In the genomic region with DNA sequence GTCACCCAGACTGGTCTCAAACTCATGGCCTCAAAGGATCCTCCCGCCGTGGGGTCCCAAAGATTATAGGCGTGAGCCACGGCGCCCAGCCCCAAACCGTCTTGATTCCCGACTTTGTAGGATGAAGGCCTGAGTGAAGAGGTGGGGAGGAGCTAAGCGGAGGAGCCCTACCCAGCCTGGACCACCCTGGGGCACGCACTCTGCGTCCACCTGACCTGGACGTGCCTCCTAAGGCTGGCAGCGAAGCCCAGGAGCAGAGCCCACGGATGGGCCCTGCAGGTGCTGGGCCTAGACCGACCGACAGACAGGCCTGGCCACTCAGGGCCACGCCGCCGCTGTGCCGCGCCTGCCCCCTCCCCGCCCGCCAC, we compare ENCODE assay signal across 8 cellular contexts. TPM values are rescaled to one million over a fixed set of nuclear protein-coding genes. Genes with fewer than 3 reads are reported as not detected.
DNase-seq lines count a peak whose midpoint lies in the region; ATAC-seq and TF ChIP-seq lines count a peak whose summit lies in the region.
"Not testable (repeated sequence)": the region's sequence is repeated elsewhere in the genome, so short reads cannot be mapped to it uniquely, and the experiment has no call there.

No MANE protein-coding gene starts in this region.

- not testable (repeated sequence) for H3K27me3 Mint-ChIP-seq in Caco-2 (ENCODE audit: insufficient read depth, unreplicated experiment); stimulated activated naive B cell treated with anti-CD40 and anti-IgM and Interleukin-4, amounts not matched to agents 10 μg/mL and 1 μg/mL and 100 μg/mL, for 72 hours

- in situ Hi-C loops in GM23248 (cut with MboI); astrocyte of the spinal cord (cut with HindIII; ENCODE audit: low sequenced_read_pairs): not testable (repeated sequence)

- H3K4me2 ChIP-seq in GM23248 (ENCODE audit: unreplicated experiment) (peak overlapping the region; percentile 28), SU-DHL-6 (ENCODE audit: low read depth, low read length, poor library complexity, severe bottlenecking) (peak overlapping the region; percentile 97)

- 14 to 16% methylated on average over 10 to 11 of the region's 22 CpGs for WGBS in GM23248 (ENCODE audit: low coverage in 1 of 2, low lambda C conversion rate in 2 of 2, missing lambda C conversion rate in 2 of 2), 2 experiments

- not testable (repeated sequence) for TF ChIP-seq CTCF in Caco-2 (IDR thresholded peaks at IDR 0.05; ENCODE audit: insufficient read depth in 1 of 2, low read depth in 1 of 2, low read length in 1 of 2, severe bottlenecking in 1 of 2, unreplicated experiment in 1 of 2); SU-DHL-6 (IDR thresholded peaks at IDR 0.05; ENCODE audit: insufficient read depth, low read length, poor library complexity, severe bottlenecking); astrocyte of the spinal cord (IDR thresholded peaks at IDR 0.05; ENCODE audit: low read depth, low read length); fibroblast of villous mesenchyme (IDR thresholded peaks at IDR 0.05; ENCODE audit: insufficient read depth, low read depth, low read length); mucosa of descending colon (IDR thresholded peaks at IDR 0.05)

- peak overlapping the region; percentile 70 for H3K27ac Mint-ChIP-seq in Caco-2 (ENCODE audit: unreplicated experiment)
- peak overlapping the region; percentile 88 for H3K27ac Mint-ChIP-seq in stimulated activated naive B cell treated with anti-CD40 and anti-IgM and Interleukin-4, amounts not matched to agents 10 μg/mL and 1 μg/mL and 100 μg/mL, for 72 hours

- peak overlapping the region; percentile 31 for H2AFZ ChIP-seq in GM23248
- not testable (repeated sequence) for H2AFZ ChIP-seq in SU-DHL-6 (ENCODE audit: low read depth, low read length, severe bottlenecking)

- peaks cover 42% of the 10 kb centered on the region for H3K36me3 Mint-ChIP-seq in Caco-2 (ENCODE audit: insufficient read depth, unreplicated experiment)
- peaks cover 23 to 32% of the 10 kb centered on the region in 2 donors for H3K36me3 Mint-ChIP-seq in stimulated activated naive B cell treated with anti-CD40 and anti-IgM and Interleukin-4, amounts not matched to agents 10 μg/mL and 1 μg/mL and 100 μg/mL, for 72 hours

- H3K4me3 ChIP-seq in Caco-2 (ENCODE audit: low read depth, low read length): peak overlapping the region; percentile 77
- peak overlapping the region; percentile 89 for H3K4me3 ChIP-seq in GM23248
- peak overlapping the region; percentile 91 for H3K4me3 ChIP-seq in Jurkat, Clone E6-1 (ENCODE audit: low read length)
- peak overlapping the region; percentile 84 for H3K4me3 ChIP-seq in SU-DHL-6 (ENCODE audit: insufficient read depth, low read length, poor library complexity, severe bottlenecking)
- peak overlapping the region; percentile 48 for H3K4me3 ChIP-seq in astrocyte of the spinal cord (ENCODE audit: low read depth, low read length)
- peak overlapping the region; percentile 54 for H3K4me3 ChIP-seq in fibroblast of villous mesenchyme (ENCODE audit: low read depth, low read length)
- H3K4me3 ChIP-seq in mucosa of descending colon: not testable (repeated sequence)

- H3K4me1 ChIP-seq in Caco-2; GM23248 (ENCODE audit: insufficient read depth): not testable (repeated sequence)
- H3K4me1 ChIP-seq in mucosa of descending colon (ENCODE audit: low read depth): peaks cover 12% of the 10 kb centered on the region

- peak; percentile 27 for ATAC-seq in mucosa of descending colon
- ATAC-seq in stimulated activated naive B cell treated with anti-CD40 and anti-IgM and Interleukin-4, amounts not matched to agents 10 μg/mL and 1 μg/mL and 100 μg/mL, for 72 hours (replicated peaks): peak; percentile 3 to 6

- peaks cover 52% of the 10 kb centered on the region for H3K79me2 ChIP-seq in GM23248 (ENCODE audit: insufficient read depth)
- peaks cover 76% of the 10 kb centered on the region for H3K79me2 ChIP-seq in SU-DHL-6 (ENCODE audit: insufficient read depth, low read length)

- H4K20me1 ChIP-seq in GM23248 (ENCODE audit: insufficient read depth); SU-DHL-6 (ENCODE audit: low read depth, low read length): not testable (repeated sequence)

- H3K9me2 ChIP-seq in GM23248 (ENCODE audit: insufficient read depth); SU-DHL-6 (replicated peaks; ENCODE audit: insufficient read depth, low read length): not testable (repeated sequence)

- BruUV-seq in Caco-2 (replicated peaks; lab: Mats Ljungman, UMichigan): not testable (repeated sequence)

- H3K4me3 Mint-ChIP-seq in Caco-2 (ENCODE audit: unreplicated experiment): peak overlapping the region; percentile 77
- peak overlapping the region; percentile 86 to 87 for H3K4me3 Mint-ChIP-seq in stimulated activated naive B cell treated with anti-CD40 and anti-IgM and Interleukin-4, amounts not matched to agents 10 μg/mL and 1 μg/mL and 100 μg/mL, for 72 hours

- H3K36me3 ChIP-seq in Caco-2 (ENCODE audit: control insufficient read depth, insufficient read depth, low read length); GM23248 (ENCODE audit: low read depth); SU-DHL-6 (ENCODE audit: low read length); mucosa of descending colon (ENCODE audit: low read depth): not testable (repeated sequence)

- not testable (repeated sequence) for H3K27ac ChIP-seq in GM23248
- H3K27ac ChIP-seq in SU-DHL-6 (ENCODE audit: low read depth, low read length): peak overlapping the region; percentile 80

- POLR2A ChIA-PET in Caco-2 (lab: Charles Lee): not testable (repeated sequence)

- intact Hi-C loops in Caco-2 (cut with micrococcal nuclease; ENCODE audit: unreplicated experiment): loop anchor here (5.0 to 10.0 kb wide), 3 partner anchors 339 to 923 kb away; a partner anchor contains a TSS
- intact Hi-C loops in mucosa of descending colon (cut with DNase I, micrococcal nuclease): not testable (repeated sequence)

- CTCF ChIA-PET in Caco-2 (lab: Charles Lee): not testable (repeated sequence)

- not testable (repeated sequence) for H3K27me3 ChIP-seq in Caco-2 (replicated peaks; ENCODE audit: control insufficient read depth, insufficient read depth, low read length); GM23248 (replicated peaks; ENCODE audit: insufficient read depth); SU-DHL-6 (ENCODE audit: low read length)

- DNase-seq in Caco-2; Jurkat, Clone E6-1 (ENCODE audit: low read depth, low spot score); astrocyte of the spinal cord (ENCODE audit: low read depth, low spot score); fibroblast of villous mesenchyme (ENCODE audit: low read depth); stimulated activated naive B cell treated with anti-CD40 and anti-IgM and Interleukin-4, amounts not matched to agents 10 μg/mL and 1 μg/mL and 100 μg/mL, for 72 hours: not testable (repeated sequence)
- DNase-seq in GM23248 (peak; percentile 5), mucosa of descending colon (peak in 1 of 3 donors; percentile 9)

- H3K4me1 Mint-ChIP-seq in Caco-2 (ENCODE audit: low read depth, unreplicated experiment): not testable (repeated sequence)
- peaks cover 31 to 56% of the 10 kb centered on the region in 2 donors for H3K4me1 Mint-ChIP-seq in stimulated activated naive B cell treated with anti-CD40 and anti-IgM and Interleukin-4, amounts not matched to agents 10 μg/mL and 1 μg/mL and 100 μg/mL, for 72 hours

- H3K9ac ChIP-seq in GM23248 (peak overlapping the region; percentile 67), SU-DHL-6 (ENCODE audit: low read length) (peak overlapping the region; percentile 99)

- not testable (repeated sequence) for H3K9me3 ChIP-seq in Caco-2; GM23248 (ENCODE audit: low read depth); SU-DHL-6 (ENCODE audit: insufficient read depth, low read length); mucosa of descending colon

- not testable (repeated sequence) for H3F3A ChIP-seq in GM23248 (ENCODE audit: insufficient read depth); SU-DHL-6 (ENCODE audit: insufficient read depth)

- not testable (repeated sequence) for H3K9me3 Mint-ChIP-seq in Caco-2 (ENCODE audit: unreplicated experiment); stimulated activated naive B cell treated with anti-CD40 and anti-IgM and Interleukin-4, amounts not matched to agents 10 μg/mL and 1 μg/mL and 100 μg/mL, for 72 hours

RNA-seq across cellular contexts. Expression of a gene that starts 0.7 kb away (rescaled TPM):
- total RNA-seq in Caco-2 (2022) (275 and 285 TPM in 2 replicates), fibroblast of villous mesenchyme (52.7 and 80.9 TPM in 2 replicates), mucosa of descending colon (10 to 100 TPM; 47.5 to 75.3 (median 60.4) TPM)
- total RNA-seq in GM23248 (2014; rRNA removed; shearing (Covaris generic)): 41.4 and 65.0 TPM in 2 replicates
- 88.8 and 89.8 TPM in 2 replicates for polyA plus RNA-seq in GM23248 (2016; fragmentation: Nextera tagmentation; extraction: Ambion mirVana)
- polyA plus RNA-seq in Jurkat, Clone E6-1 (2012; ENCODE audit: insufficient read depth, insufficient read length): 374 TPM

RNA-seq across cellular contexts. Expression of a gene that starts 15.5 kb away (rescaled TPM):
- total RNA-seq in Caco-2 (2022) (0.23 TPM in 1 of 2 replicates, not detected in the other), fibroblast of villous mesenchyme (not detected in 2 replicates), mucosa of descending colon (not detected)
- not detected in 2 replicates for total RNA-seq in GM23248 (2014; rRNA removed; shearing (Covaris generic))
- polyA plus RNA-seq in GM23248 (2016; fragmentation: Nextera tagmentation; extraction: Ambion mirVana): not detected in 2 replicates
- not detected for polyA plus RNA-seq in Jurkat, Clone E6-1 (2012; ENCODE audit: insufficient read depth, insufficient read length)

RNA-seq across cellular contexts. Expression of a gene that starts 36.2 kb away (rescaled TPM):
- total RNA-seq in Caco-2 (2022): 0.36 TPM in 1 of 2 replicates, not detected in the other
- total RNA-seq in GM23248 (2014; rRNA removed; shearing (Covaris generic)): 11.5 and 15.0 TPM in 2 replicates
- 10.8 and 11.3 TPM in 2 replicates for polyA plus RNA-seq in GM23248 (2016; fragmentation: Nextera tagmentation; extraction: Ambion mirVana)
- 27.2 TPM for polyA plus RNA-seq in Jurkat, Clone E6-1 (2012; ENCODE audit: insufficient read depth, insufficient read length)
- 4.7 and 9.7 TPM in 2 replicates for total RNA-seq in fibroblast of villous mesenchyme
- total RNA-seq in mucosa of descending colon: 1 to 10 TPM; 1.4 to 3.7 (median 2.2) TPM
